Comparison of ENCODE assay signal across 11 cellular contexts in genomic region chr1:23958040-23958809, GRCh38. TPM values are rescaled to one million over a fixed set of nuclear protein-coding genes. Genes with fewer than 3 reads are reported as not detected.
DNase-seq lines count a peak whose midpoint lies in the region; ATAC-seq and TF ChIP-seq lines count a peak whose summit lies in the region.
"Not testable (repeated sequence)": the region's sequence is repeated elsewhere in the genome, so short reads cannot be mapped to it uniquely, and the experiment has no call there.
"Had no signal": no experiment of that assay in that cellular context is flagged by ENCODE, and none has a peak within 500 bp of the region (broad histone marks: within the 10 kb centered on the region; RNA-seq: fewer than 3 reads in every experiment).

No MANE protein-coding gene starts in this region.

- H4K20me1 ChIP-seq in KMS-11 (ENCODE audit: insufficient read depth), result not testable (repeated sequence)

- peaks cover 40% of the 10 kb centered on the region for H3K36me3 Mint-ChIP-seq in CD4-positive, alpha-beta T cell (ENCODE audit: low read depth)
- H3K36me3 Mint-ChIP-seq in T-cell, result peaks cover 15% of the 10 kb centered on the region
- peaks cover 21% of the 10 kb centered on the region for H3K36me3 Mint-ChIP-seq in activated naive CD8-positive, alpha-beta T cell treated with anti-CD3 and anti-CD28 coated beads, Interleukin-2, amount 10 ng/mL, durations not matched to agents 7 days and 5 days
- H3K36me3 Mint-ChIP-seq in endodermal cell (ENCODE audit: low read depth), result peaks cover 19% of the 10 kb centered on the region

- WGBS in endodermal cell (ENCODE audit: insufficient coverage in 1 of 2, insufficient read length in 1 of 2), 2 experiments, result 90 to 94% methylated on average over 12 to 19 of the region's 19 CpGs
- WGBS in testis, 2 donors, result 44 to 45% methylated on average over 19 of the region's 19 CpGs

- H3K27ac ChIP-seq in CD4-positive, alpha-beta T cell (ENCODE audit: low read depth, low read length), result peak overlapping the region; percentile 92
- H3K27ac ChIP-seq in KMS-11, result peak overlapping the region; percentile 97
- H3K27ac ChIP-seq in endodermal cell (ENCODE audit: low read depth, low read length), result not testable (repeated sequence)
- H3K27ac ChIP-seq in neutrophil, result peak overlapping the region; percentile 95
- H3K27ac ChIP-seq in testis, result peak overlapping the region; percentile 99

- peak overlapping the region; percentile 61 for H2AFZ ChIP-seq in KMS-11 (ENCODE audit: low read depth)

- peaks cover 22% of the 10 kb centered on the region for H3K79me2 ChIP-seq in KMS-11 (ENCODE audit: insufficient read depth, low read depth)

- not testable (repeated sequence) for H3K4me3 ChIP-seq in KMS-11 (IDR thresholded peaks at IDR 0.05; ENCODE audit: insufficient read depth, low read depth, low read length)
- H3K4me3 ChIP-seq in endodermal cell (ENCODE audit: low read length) (peak overlapping the region; percentile 97), kidney epithelial cell (ENCODE audit: low read depth, low read length) (peak overlapping the region; percentile 49), neutrophil (ENCODE audit: low read depth in 1 of 2, low read length in 1 of 2) (peak overlapping the region; percentile 96 to 99), testis (peak overlapping the region; percentile 73 to 86)

- H3K4me1 Mint-ChIP-seq in CD4-positive, alpha-beta T cell (ENCODE audit: low read depth), result peaks cover 52% of the 10 kb centered on the region
- H3K4me1 Mint-ChIP-seq in T-cell (peaks cover 49 to 63% (median 62%) of the 10 kb centered on the region in 3 donors), endodermal cell (peaks cover 19% of the 10 kb centered on the region)
- peaks cover 31% of the 10 kb centered on the region for H3K4me1 Mint-ChIP-seq in activated naive CD8-positive, alpha-beta T cell treated with anti-CD3 and anti-CD28 coated beads, Interleukin-2, amount 10 ng/mL, durations not matched to agents 7 days and 5 days

- not testable (repeated sequence) for ATAC-seq in CD4-positive, alpha-beta T cell (ENCODE audit: poor library complexity); T-cell (replicated peaks in 1 of 4); activated naive CD8-positive, alpha-beta T cell treated with anti-CD3 and anti-CD28 coated beads, Interleukin-2, amount 10 ng/mL, durations not matched to agents 7 days and 5 days (ENCODE audit: low read depth)

- H3K9me3 Mint-ChIP-seq in CD4-positive, alpha-beta T cell; T-cell; activated naive CD8-positive, alpha-beta T cell treated with anti-CD3 and anti-CD28 coated beads, Interleukin-2, amount 10 ng/mL, durations not matched to agents 7 days and 5 days; endodermal cell: not testable (repeated sequence)

- not testable (repeated sequence) for H3K27me3 ChIP-seq in CD4-positive, alpha-beta T cell (ENCODE audit: control insufficient read depth, insufficient read depth, low read length); KMS-11 (ENCODE audit: insufficient read depth, low read depth); endodermal cell (ENCODE audit: control insufficient read depth, insufficient read depth, low read length, poor library complexity, severe bottlenecking); kidney epithelial cell (ENCODE audit: control insufficient read depth, insufficient read depth, low read length); neutrophil; testis

- not testable (repeated sequence) for TF ChIP-seq POLR2A in testis (IDR thresholded peaks at IDR 0.05)

- H3K9me3 ChIP-seq in CD4-positive, alpha-beta T cell (ENCODE audit: control insufficient read depth, low read length); endodermal cell (ENCODE audit: control insufficient read depth, low read length); neutrophil; testis: not testable (repeated sequence)

- H3K27ac Mint-ChIP-seq in CD4-positive, alpha-beta T cell, result peak overlapping the region; percentile 100
- H3K27ac Mint-ChIP-seq in T-cell, result peak overlapping the region; percentile 99 to 100
- H3K27ac Mint-ChIP-seq in activated naive CD8-positive, alpha-beta T cell treated with anti-CD3 and anti-CD28 coated beads, Interleukin-2, amount 10 ng/mL, durations not matched to agents 7 days and 5 days, result peak overlapping the region; percentile 100
- H3K27ac Mint-ChIP-seq in endodermal cell, result peak overlapping the region; percentile 74

- H3K4me2 ChIP-seq in KMS-11, result peak overlapping the region; percentile 67

- POLR2A ChIA-PET in CD4-positive, alpha-beta T cell (lab: Charles Lee), result interaction anchor here (1.0 to 8.5 kb wide), 6 partner anchors 11 to 1274 kb away, joined by 4 to 164 read pairs (median 6); partner anchors contain the start of genes RPL11, SRSF10 and SYF2
- POLR2A ChIA-PET in T-cell (lab: Charles Lee), result not testable (repeated sequence)
- POLR2A ChIA-PET in activated naive CD8-positive, alpha-beta T cell treated with anti-CD3 and anti-CD28 coated beads, Interleukin-2, amount 10 ng/mL, durations not matched to agents 7 days and 5 days (lab: Charles Lee), result interaction anchor here (0.7 to 8.0 kb wide), 14 partner anchors 8 to 1388 kb away, joined by 3 to 155 read pairs (median 6); partner anchors contain the start of genes CNR2, ELOA, HMGCL and LYPLA2

- not testable (repeated sequence) for DNase-seq in CD4-positive, alpha-beta T cell; T-cell; activated naive CD8-positive, alpha-beta T cell treated with anti-CD3 and anti-CD28 coated beads, Interleukin-2, amount 10 ng/mL, durations not matched to agents 7 days and 5 days; endodermal cell; kidney epithelial cell (ENCODE audit: low read depth); testis

- H3K4me1 ChIP-seq in KMS-11 (ENCODE audit: low read depth, poor library complexity, severe bottlenecking), result peaks cover 17% of the 10 kb centered on the region
- not testable (repeated sequence) for H3K4me1 ChIP-seq in endodermal cell (ENCODE audit: control insufficient read depth, insufficient read depth, low read length)
- H3K4me1 ChIP-seq in neutrophil (ENCODE audit: control insufficient read depth in 1 of 2, insufficient read depth in 1 of 2, low read depth in 1 of 2, low read length in 1 of 2), result peaks cover 43 to 44% of the 10 kb centered on the region in 2 experiments
- H3K4me1 ChIP-seq in testis, result peaks cover 10% of the 10 kb centered on the region

- TF ChIP-seq CTCF in CD4-positive, alpha-beta T cell (IDR thresholded peaks at IDR 0.05); KMS-11 (conservative IDR thresholded peaks at IDR 0.05; ENCODE audit: low read depth, low read length); endodermal cell (conservative IDR thresholded peaks at IDR 0.05); kidney epithelial cell (IDR thresholded peaks at IDR 0.05; ENCODE audit: insufficient read depth, low read length, poor library complexity, severe bottlenecking); neutrophil (IDR thresholded peaks at IDR 0.05); testis (IDR thresholded peaks at IDR 0.05): not testable (repeated sequence)

- intact Hi-C loops in CD4-positive, alpha-beta T cell (cut with DNase I, micrococcal nuclease), result loop anchor here in 1 of 2 experiments (2.0 to 10.0 kb wide), 4 partner anchors 71 to 787 kb away; partner anchors contain the start of genes CLIC4, FUCA1 and GALE
- intact Hi-C loops in testis (cut with DNase I; ENCODE audit: low total_unique reads), result not testable (repeated sequence)

- H3K27me3 Mint-ChIP-seq in CD4-positive, alpha-beta T cell; T-cell; activated naive CD8-positive, alpha-beta T cell treated with anti-CD3 and anti-CD28 coated beads, Interleukin-2, amount 10 ng/mL, durations not matched to agents 7 days and 5 days; endodermal cell (ENCODE audit: insufficient read depth): not testable (repeated sequence)

- peak overlapping the region; percentile 100 for H3K4me3 Mint-ChIP-seq in CD4-positive, alpha-beta T cell
- H3K4me3 Mint-ChIP-seq in T-cell (peak overlapping the region; percentile 97 to 100 (median 100)), endodermal cell (peak overlapping the region; percentile 98)
- peak overlapping the region; percentile 100 for H3K4me3 Mint-ChIP-seq in activated naive CD8-positive, alpha-beta T cell treated with anti-CD3 and anti-CD28 coated beads, Interleukin-2, amount 10 ng/mL, durations not matched to agents 7 days and 5 days

- peak overlapping the region; percentile 92; the same call in 1 of the 2 replicates for H3K9ac ChIP-seq in KMS-11
- not testable (repeated sequence) for H3K9ac ChIP-seq in endodermal cell (ENCODE audit: extremely low read depth, low read length, poor library complexity, severe bottlenecking)

- CTCF ChIA-PET in CD4-positive, alpha-beta T cell (lab: Charles Lee), result interaction anchor here (0.8 to 1.5 kb wide), 4 partner anchors 17 to 458 kb away, joined by 3 to 4 read pairs (median 4); partner anchors contain the start of gene NIPAL3
- CTCF ChIA-PET in T-cell (lab: Charles Lee), result interaction anchor here (0.5 to 3.1 kb wide), 3 partner anchors 22 to 246 kb away, joined by 3 to 17 read pairs (median 5); partner anchors contain the start of gene SRSF10 (in 1 of the 2)

- H3K36me3 ChIP-seq in KMS-11 (ENCODE audit: insufficient read depth); kidney epithelial cell (ENCODE audit: control insufficient read depth, insufficient read depth, low read length); testis (ENCODE audit: low read depth, missing control alignments): not testable (repeated sequence)
- H3K36me3 ChIP-seq in endodermal cell (ENCODE audit: control insufficient read depth, insufficient read depth, low read length) (peaks cover 18% of the 10 kb centered on the region), neutrophil (peaks cover 12% of the 10 kb centered on the region)

RNA-seq across cellular contexts. Expression of gene PNRC2, which starts 1.4 kb away (rescaled TPM):
- 100 to 1,000 TPM; 172 to 183 TPM for total RNA-seq in CD4-positive, alpha-beta T cell
- 100 to 1,000 TPM; 135 to 159 (median 139) TPM for total RNA-seq in T-cell
- total RNA-seq in activated naive CD8-positive, alpha-beta T cell treated with anti-CD3 and anti-CD28 coated beads, Interleukin-2, amount 10 ng/mL, durations not matched to agents 7 days and 5 days, result 100 to 1,000 TPM; 188 to 200 TPM
- total RNA-seq in endodermal cell, result 100 to 1,000 TPM; 107 to 108 TPM
- polyA plus RNA-seq in endodermal cell (2013, experiment 1 of 2), result 132 TPM
- 128 TPM for polyA plus RNA-seq in endodermal cell (2013, experiment 2 of 2)
- total RNA-seq in kidney epithelial cell, result 95.9 and 102 TPM in 2 replicates
- total RNA-seq in testis, result 10 to 100 TPM; 61.5 to 68.1 TPM
- polyA plus RNA-seq in testis (ENCODE audit: insufficient read depth, low read depth, low replicate concordance), result 57.7 TPM

RNA-seq across cellular contexts. Expression of gene SRSF10, which starts 21.9 kb away (rescaled TPM):
- 100 to 1,000 TPM; 346 to 356 TPM for total RNA-seq in CD4-positive, alpha-beta T cell
- total RNA-seq in T-cell (100 to 1,000 TPM; 145 to 240 (median 153) TPM), endodermal cell (100 to 1,000 TPM; 162 to 170 TPM), kidney epithelial cell (74.3 and 83.7 TPM in 2 replicates), testis (100 to 1,000 TPM; 124 to 141 TPM)
- 100 to 1,000 TPM; 202 to 223 TPM for total RNA-seq in activated naive CD8-positive, alpha-beta T cell treated with anti-CD3 and anti-CD28 coated beads, Interleukin-2, amount 10 ng/mL, durations not matched to agents 7 days and 5 days
- polyA plus RNA-seq in endodermal cell (2013, experiment 1 of 2), result 167 TPM
- 155 TPM for polyA plus RNA-seq in endodermal cell (2013, experiment 2 of 2)
- polyA plus RNA-seq in testis (ENCODE audit: insufficient read depth, low read depth, low replicate concordance), result 113 TPM

RNA-seq across cellular contexts. Expression of gene CNR2, which starts 45.1 kb away (rescaled TPM):
- under 1 TPM in 1 of 2 experiments, not detected in 1; 0.05 TPM for total RNA-seq in CD4-positive, alpha-beta T cell
- 1 to 10 TPM in 4 of 5 donors, under 1 TPM in 1; 0.67 to 2.1 (median 1.5) TPM for total RNA-seq in T-cell
- 1 to 10 TPM; 2.0 TPM for total RNA-seq in activated naive CD8-positive, alpha-beta T cell treated with anti-CD3 and anti-CD28 coated beads, Interleukin-2, amount 10 ng/mL, durations not matched to agents 7 days and 5 days
- total RNA-seq in endodermal cell, result not detected
- polyA plus RNA-seq in endodermal cell (2013, experiment 1 of 2), result not detected
- polyA plus RNA-seq in endodermal cell (2013, experiment 2 of 2), result not detected
- not detected in 2 replicates for total RNA-seq in kidney epithelial cell
- under 1 TPM; 0.06 to 0.08 TPM for total RNA-seq in testis
- 0.20 TPM for polyA plus RNA-seq in testis (ENCODE audit: insufficient read depth, low read depth, low replicate concordance)
- total RNA-seq: lung microvascular endothelial cell, RPMI7951, ureter had no signal
